Comparison of ENCODE assay signal across 21 cellular contexts in the genomic region with DNA sequence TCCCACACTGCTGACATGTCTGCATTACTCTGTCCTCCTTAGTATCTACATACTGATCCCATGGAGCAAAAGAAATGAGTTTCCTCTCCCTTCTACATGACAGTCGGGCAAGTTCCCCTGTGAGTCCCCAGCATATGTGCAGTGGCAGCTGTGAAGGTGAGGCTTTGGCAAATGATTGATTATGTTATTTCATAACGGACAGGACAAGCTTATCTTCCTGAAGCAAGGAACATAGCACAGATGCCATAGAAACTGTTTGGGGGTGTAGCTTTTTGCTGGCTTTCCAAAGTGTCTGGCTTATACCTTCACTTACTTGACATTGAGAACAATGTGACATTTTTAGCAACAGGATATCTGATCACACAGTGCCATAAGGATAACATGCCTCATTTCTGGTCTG.
DNase-seq lines count a peak whose midpoint lies in the region; ATAC-seq and TF ChIP-seq lines count a peak whose summit lies in the region.
"Had no signal": no experiment of that assay in that cellular context is flagged by ENCODE, and none has a peak within 500 bp of the region (broad histone marks: within the 10 kb centered on the region; RNA-seq: fewer than 3 reads in every experiment).

No MANE protein-coding gene starts in this region.

- TF ChIP-seq EP300 in gastroesophageal sphincter (IDR thresholded peaks at IDR 0.05): no peak

- peaks cover 0 to 4% (median 0%) of the 10 kb centered on the region in 7 donors for H3K4me1 Mint-ChIP-seq in naive thymus-derived CD4-positive, alpha-beta T cell

- CTCF ChIA-PET in naive thymus-derived CD4-positive, alpha-beta T cell (lab: Charles Lee): no interaction called here

- H3K27me3 ChIP-seq in gastroesophageal sphincter (no peaks in the 10 kb centered on the region), tibial artery (no peaks in the 10 kb centered on the region)
- no peaks in the 10 kb centered on the region for H3K27me3 ChIP-seq in naive thymus-derived CD4-positive, alpha-beta T cell (ENCODE audit: control insufficient read depth in 2 of 2, insufficient read depth in 2 of 2, low read length in 2 of 2)

- no peak for DNase-seq in Right ventricle myocardium superior
- no peak for DNase-seq in left cardiac atrium
- DNase-seq in left lobe of liver (ENCODE audit: low spot score): no peak
- no peak for DNase-seq in tibial artery
- no peak for DNase-seq in effector CD8-positive, alpha-beta T cell (lab: John Stamatoyannopoulos, UW)
- DNase-seq in naive thymus-derived CD4-positive, alpha-beta T cell: no peak
- DNase-seq in activated naive CD4-positive, alpha-beta T cell (lab: John Stamatoyannopoulos, UW): no peak
- DNase-seq: EL, GF-D8, GOT3, HCEC 1CT, KG1, NCI-H1092, NCI-H1436, NCI-H1930, NCI-H226, NCI-H510A treated with DMSO at 0.1 percent for 48 hours, NCI-H748 treated with DMSO at 0.1 percent for 48 hours had no signal

- no peak overlapping the region for H3K4me3 Mint-ChIP-seq in naive thymus-derived CD4-positive, alpha-beta T cell

- no peaks in the 10 kb centered on the region for H3K36me3 Mint-ChIP-seq in naive thymus-derived CD4-positive, alpha-beta T cell

- POLR2A ChIA-PET in naive thymus-derived CD4-positive, alpha-beta T cell (lab: Charles Lee): no interaction called here

- H3K27me3 Mint-ChIP-seq in naive thymus-derived CD4-positive, alpha-beta T cell: peaks cover 0 to 20% (median 14%) of the 10 kb centered on the region in 5 donors

- H3K36me3 ChIP-seq in gastroesophageal sphincter (peaks cover 0 to 5% of the 10 kb centered on the region in 2 donors), tibial artery (peaks cover 8 to 16% (median 11%) of the 10 kb centered on the region in 3 donors)
- H3K36me3 ChIP-seq in naive thymus-derived CD4-positive, alpha-beta T cell (ENCODE audit: control insufficient read depth in 2 of 3, insufficient read depth in 3 of 3, low read length in 3 of 3): no peaks in the 10 kb centered on the region

- no peak overlapping the region for H3K4me3 ChIP-seq in gastroesophageal sphincter
- no peak overlapping the region for H3K4me3 ChIP-seq in tibial artery
- no peak overlapping the region for H3K4me3 ChIP-seq in naive thymus-derived CD4-positive, alpha-beta T cell (ENCODE audit: low read length)

- H3K9me3 ChIP-seq in gastroesophageal sphincter: no peaks in the 10 kb centered on the region
- no peaks in the 10 kb centered on the region for H3K9me3 ChIP-seq in tibial artery
- H3K9me3 ChIP-seq in naive thymus-derived CD4-positive, alpha-beta T cell (ENCODE audit: control insufficient read depth in 2 of 3, low read length in 3 of 3): no peaks in the 10 kb centered on the region

- ATAC-seq in Right ventricle myocardium superior (ENCODE audit: poor library complexity) (peak; percentile 32), left cardiac atrium (no peak), gastroesophageal sphincter (peak; percentile 46), left lobe of liver (peak; percentile 33)
- ATAC-seq in naive thymus-derived CD4-positive, alpha-beta T cell: no peak
- ATAC-seq: Panc1 had no signal

- peaks cover 0 to 3% (median 0%) of the 10 kb centered on the region in 11 donors for H3K9me3 Mint-ChIP-seq in naive thymus-derived CD4-positive, alpha-beta T cell

- H3K27ac Mint-ChIP-seq in naive thymus-derived CD4-positive, alpha-beta T cell: no peak overlapping the region

- no peak for TF ChIP-seq POLR2A in gastroesophageal sphincter (IDR thresholded peaks at IDR 0.05)

- H3K4me1 ChIP-seq in gastroesophageal sphincter (peaks cover 0 to 34% (median 3%) of the 10 kb centered on the region in 3 donors), tibial artery (peaks cover 0 to 40% (median 13%) of the 10 kb centered on the region in 4 donors)
- no peaks in the 10 kb centered on the region for H3K4me1 ChIP-seq in naive thymus-derived CD4-positive, alpha-beta T cell (ENCODE audit: control insufficient read depth in 2 of 2, insufficient read depth in 2 of 2, low read length in 2 of 2)

- peak overlapping the region in 3 of 4 donors; percentile 52 to 62 (median 59) for H3K27ac ChIP-seq in gastroesophageal sphincter
- peak overlapping the region; percentile 74 to 76 for H3K27ac ChIP-seq in tibial artery
- no peak overlapping the region for H3K27ac ChIP-seq in naive thymus-derived CD4-positive, alpha-beta T cell (ENCODE audit: low read depth, low read length)
- H3K27ac ChIP-seq: C4-2B had no signal

- intact Hi-C loops in Right ventricle myocardium superior (cut with DNase I): no loop called here
- intact Hi-C loops in left cardiac atrium (cut with DNase I): no loop called here
- intact Hi-C loops in tibial artery (cut with DNase I; ENCODE audit: low total_unique reads): no loop called here
- intact Hi-C loops in naive thymus-derived CD4-positive, alpha-beta T cell (cut with micrococcal nuclease): no loop called here

- WGBS in gastroesophageal sphincter (ENCODE audit: low coverage in 1 of 2), 2 donors: 0 to 20% methylated on average over 1 of the region's 2 CpGs

- TF ChIP-seq CTCF in gastroesophageal sphincter (IDR thresholded peaks at IDR 0.05) (no peak), tibial artery (IDR thresholded peaks at IDR 0.05) (no peak)

Comparison
In these comparisons a context has a peak if more than half of its experiments do, and no peak if none do; other contexts are left out.
1. ATAC-seq: peak in Right ventricle myocardium superior (single experiment), gastroesophageal sphincter (single experiment) and left lobe of liver (single experiment); none in left cardiac atrium (0 of 2) and naive thymus-derived CD4-positive, alpha-beta T cell (single experiment).